10 cellular contexts compared by ENCODE assay signal in the genomic region with DNA sequence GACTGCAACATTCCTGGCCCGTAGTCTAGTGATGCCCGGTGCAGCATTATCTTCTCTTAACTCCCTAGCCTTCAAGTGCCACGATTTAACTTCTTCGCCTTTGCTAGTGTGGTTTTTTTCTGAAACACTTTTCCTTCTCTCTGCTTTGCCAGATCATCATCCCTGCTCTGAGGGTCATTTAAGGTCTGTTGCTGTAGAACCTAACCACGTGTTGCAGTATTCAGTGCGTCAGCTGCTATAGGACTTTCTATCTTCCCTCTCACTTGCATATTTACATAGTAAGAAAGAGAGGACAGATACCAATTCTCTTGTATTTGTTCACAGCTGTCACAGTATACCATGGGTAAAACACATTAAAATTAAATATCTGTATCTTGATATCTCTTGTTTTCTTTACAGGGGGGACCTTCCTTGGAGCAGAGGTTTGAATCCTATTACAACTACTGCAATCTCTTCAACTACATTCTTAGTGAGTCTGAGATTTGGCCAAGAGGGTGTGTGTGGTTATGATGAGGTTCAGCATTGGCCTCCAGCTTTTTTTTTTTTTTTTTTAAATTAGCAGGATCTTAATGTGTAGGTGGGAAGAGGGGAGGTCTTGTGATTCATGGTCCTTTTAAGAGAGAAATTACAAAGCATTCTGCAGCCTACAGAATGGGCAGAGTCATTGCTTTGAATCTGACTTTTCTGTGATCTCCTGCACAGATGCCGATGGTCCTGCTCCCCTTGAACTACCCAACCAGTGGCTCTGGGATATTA. TPM values are rescaled to one million over a fixed set of nuclear protein-coding genes. Genes with fewer than 3 reads are reported as not detected.
A peak's percentile ranks its signal among the peaks of the same experiment; 100 is the strongest.
DNase-seq lines count a peak whose midpoint lies in the region; ATAC-seq, FAIRE-seq and TF ChIP-seq lines count a peak whose summit lies in the region.
"Had no signal": no experiment of that assay in that cellular context is flagged by ENCODE, and none has a peak within 500 bp of the region (broad histone marks: within the 10 kb centered on the region; RNA-seq: fewer than 3 reads in every experiment).

No MANE protein-coding gene starts in this region.

- CTCF ChIA-PET in HepG2 (lab: Yijun Ruan, JAX; ENCODE audit: low intra/inter-chr PET ratio, low total read pairs), result interaction anchor here (1.0 to 2.7 kb wide), 2 partner anchors 45 to 71 kb away, joined by 3 to 23 read pairs; no protein-coding TSS in a partner anchor

- TF ChIP-seq EP300 in HepG2 (IDR thresholded peaks at IDR 0.05; ENCODE audit: low read depth in 2 of 2, low read length in 2 of 2) (no peak), HepG2 (CRISPR knock-in tag; IDR thresholded peaks at IDR 0.05; ENCODE audit: borderline replicate concordance) (no peak), stomach (IDR thresholded peaks at IDR 0.05) (no peak)

- no peak for TF ChIP-seq RAD21 in HepG2 (CRISPR knock-in tag; IDR thresholded peaks at IDR 0.05)

- no peak for TF ChIP-seq POLR2A in HepG2 (IDR thresholded peaks at IDR 0.05; ENCODE audit: insufficient read depth in 1 of 2, low read depth in 2 of 2, low read length in 2 of 2)
- TF ChIP-seq POLR2A in stomach (IDR thresholded peaks at IDR 0.05), result no peak

- BruUV-seq in HepG2 (replicated peaks; lab: Mats Ljungman, UMichigan), result no TSS peak

- H3K79me2 ChIP-seq in HepG2 (ENCODE audit: insufficient read depth, low read length), result peaks cover 8% of the 10 kb centered on the region

- intact Hi-C loops in Right ventricle myocardium inferior (cut with DNase I) (loop anchor here (1.0 kb wide), 1 partner anchor 45 kb away; no protein-coding TSS in a partner anchor), right cardiac atrium (cut with DNase I) (loop anchor here (2.0 to 5.0 kb wide), 2 partner anchors 45 to 46 kb away; no protein-coding TSS in a partner anchor), HepG2 (cut with micrococcal nuclease; ENCODE audit: unreplicated experiment) (loop anchor here (1.0 to 10.0 kb wide), 2 partner anchors 45 to 118 kb away; no protein-coding TSS in a partner anchor), stomach (cut with DNase I; ENCODE audit: low total_unique reads) (loop anchor here (5.0 kb wide), 1 partner anchor 45 kb away; no protein-coding TSS in a partner anchor)

- no peak overlapping the region for H3K4me3 ChIP-seq in right cardiac atrium (ENCODE audit: low read length)
- H3K4me3 ChIP-seq in HepG2 (replicated peaks in 1 of 3; ENCODE audit: insufficient read depth in 1 of 3, low read depth in 2 of 3, low read length in 3 of 3), result no peak overlapping the region
- no peak overlapping the region for H3K4me3 ChIP-seq in stomach

- H3K4me2 ChIP-seq in HepG2 (ENCODE audit: low read depth, low read length), result 0 out of 2 replicates have a peak overlapping the region, but pooled peaks have one; percentile 36

- 64% methylated on average over 7 of the region's 7 CpGs for WGBS in right cardiac atrium
- WGBS in HepG2 (ENCODE audit: low lambda C conversion rate), result 80% methylated on average over 7 of the region's 7 CpGs
- 40 to 66% (median 43%) methylated on average over 7 of the region's 7 CpGs for WGBS in stomach, 5 donors

- no peaks in the 10 kb centered on the region for H3K9me3 ChIP-seq in right cardiac atrium (ENCODE audit: control insufficient read depth, low read length)
- H3K9me3 ChIP-seq in HepG2 (ENCODE audit: low read length), result no peaks in the 10 kb centered on the region
- H3K9me3 ChIP-seq in stomach, result no peaks in the 10 kb centered on the region

- no peaks in the 10 kb centered on the region for H4K20me1 ChIP-seq in HepG2 (ENCODE audit: insufficient read depth, low read length)

- POLR2A ChIA-PET in HepG2 (lab: Yijun Ruan, JAX), result interaction anchor here (0.5 to 3.5 kb wide), 18 partner anchors 11 to 322 kb away, joined by 3 to 53 read pairs (median 5); partner anchors contain the start of genes ANKRD54, EIF3L, GCAT and MICALL1

- H3K27ac ChIP-seq in right cardiac atrium (ENCODE audit: low read length) (no peak overlapping the region), HepG2 (ENCODE audit: extremely low read length, insufficient read depth, low read length) (peak overlapping the region; percentile 88), stomach (peak overlapping the region in 3 of 5 donors; percentile 8 to 45 (median 29))

- FAIRE-seq in HepG2 (lab: Jason Lieb, UNC), result no peak

- DNase-seq in Right ventricle myocardium inferior (ENCODE audit: missing footprints) (no peak), right cardiac atrium (no peak), amniotic epithelial cell (ENCODE audit: low read depth) (peak; percentile 52), HepG2 (ENCODE audit: low spot score) (peak; percentile 20), stomach (no peak), NCI-H1417 (lab: John Stamatoyannopoulos, UW) (no peak), GM03348 (ENCODE audit: low spot score) (no peak), HK-2 (ENCODE audit: unreplicated experiment) (no peak)
- DNase-seq: occipital lobe had no signal

- peaks cover 17 to 68% of the 10 kb centered on the region in 2 experiments for H3K36me3 ChIP-seq in HepG2 (replicated peaks in 1 of 2; ENCODE audit: control insufficient read depth in 1 of 2, insufficient read depth in 2 of 2, low read length in 2 of 2)
- H3K36me3 ChIP-seq in stomach, result peaks cover 61 to 100% (median 99%) of the 10 kb centered on the region in 4 donors

- H3K9ac ChIP-seq in HepG2 (ENCODE audit: insufficient read depth, low read depth, low read length), result no peak overlapping the region; the same call in 1 of the 2 replicates

- H3K4me1 ChIP-seq in right cardiac atrium (ENCODE audit: control insufficient read depth, insufficient read depth, low read length) (no peaks in the 10 kb centered on the region), HepG2 (ENCODE audit: insufficient read depth, low read length) (peaks cover 57% of the 10 kb centered on the region), stomach (peaks cover 24 to 48% (median 37%) of the 10 kb centered on the region in 4 donors)

- no peak for TF ChIP-seq CTCF in HepG2 (CRISPR knock-in tag; IDR thresholded peaks at IDR 0.05)
- no peak for TF ChIP-seq CTCF in stomach (IDR thresholded peaks at IDR 0.05)

- H2AFZ ChIP-seq in HepG2 (ENCODE audit: low read length), result no peak overlapping the region

- ATAC-seq in Right ventricle myocardium inferior, result peak; percentile 38
- ATAC-seq in right cardiac atrium, result no peak
- no peak for ATAC-seq in HepG2

- in situ Hi-C loops in HepG2 (cut with HindIII; ENCODE audit: extremely low pct_ligation_motif_present, low pct_unique_long_range_greater_than_20kb), result loop anchor here (5.0 kb wide), 1 partner anchor 45 kb away; no protein-coding TSS in a partner anchor

- no peaks in the 10 kb centered on the region for H3K27me3 ChIP-seq in right cardiac atrium (ENCODE audit: control insufficient read depth, insufficient read depth)
- no peaks in the 10 kb centered on the region for H3K27me3 ChIP-seq in HepG2 (ENCODE audit: control insufficient read depth in 1 of 2, insufficient read depth in 2 of 2, low read length in 2 of 2)
- H3K27me3 ChIP-seq in stomach, result no peaks in the 10 kb centered on the region

RNA-seq across cellular contexts. Expression of gene EIF3L, which starts 13.5 kb away (rescaled TPM):
- total RNA-seq in Right ventricle myocardium inferior, result 385 TPM
- 100 to 1,000 TPM; 291 to 354 (median 334) TPM for total RNA-seq in right cardiac atrium
- 144 TPM for polyA plus RNA-seq in right cardiac atrium
- 514 and 695 TPM in 2 replicates for total RNA-seq in HepG2 (2016; rRNA removed; fragmentation: Illumina TruSeq; extraction: Trizol)
- 243 and 303 TPM in 2 replicates for total RNA-seq in HepG2 (2016; cell fraction: cytosol; rRNA removed; fragmentation: Illumina TruSeq; extraction: Trizol; ENCODE audit: low read depth)
- 490 and 695 TPM in 2 replicates for total RNA-seq in HepG2 (2016; cell fraction: insoluble cytoplasmic fraction; rRNA removed; fragmentation: Illumina TruSeq; extraction: Trizol)
- total RNA-seq in HepG2 (2016; cell fraction: membrane; rRNA removed; fragmentation: Illumina TruSeq; extraction: Trizol), result 762 and 870 TPM in 2 replicates
- total RNA-seq in HepG2 (2016; cell fraction: nucleus; rRNA removed; fragmentation: Illumina TruSeq; extraction: Trizol), result 260 and 289 TPM in 2 replicates
- 731 and 793 TPM in 2 replicates for polyA plus RNA-seq in HepG2 (2011; rRNA removed)
- polyA plus RNA-seq in HepG2 (2011; cell fraction: cytosol; rRNA removed), result 709 and 837 TPM in 2 replicates
- polyA plus RNA-seq in HepG2 (2011; cell fraction: nucleus; rRNA removed), result 198 TPM in 2 replicates
- 793 and 993 TPM in 2 replicates for polyA plus RNA-seq in HepG2 (2012)
- 256 and 328 TPM in 2 replicates for polyA plus RNA-seq in HepG2 (2016; cell fraction: cytosol; fragmentation: Illumina TruSeq; extraction: Trizol; ENCODE audit: low read depth)
- polyA plus RNA-seq in HepG2 (2016; cell fraction: insoluble cytoplasmic fraction; fragmentation: Illumina TruSeq; extraction: Trizol; ENCODE audit: low read depth), result 558 and 645 TPM in 2 replicates
- polyA plus RNA-seq in HepG2 (2016; cell fraction: membrane; fragmentation: Illumina TruSeq; extraction: Trizol; ENCODE audit: low read depth), result 640 and 832 TPM in 2 replicates
- 328 and 345 TPM in 2 replicates for polyA plus RNA-seq in HepG2 (2016; cell fraction: nucleus; fragmentation: Illumina TruSeq; extraction: Trizol; ENCODE audit: insufficient read depth, low read depth)
- 689 and 781 TPM in 2 replicates for polyA minus RNA-seq in HepG2 (2011; rRNA and poly(A)+ RNA removed; ENCODE audit: low replicate concordance)
- polyA minus RNA-seq in HepG2 (2011; cell fraction: cytosol; rRNA and poly(A)+ RNA removed), result 221 and 268 TPM in 2 replicates
- polyA minus RNA-seq in HepG2 (2011; cell fraction: nucleus; rRNA and poly(A)+ RNA removed), result 133 and 175 TPM in 2 replicates
- 100 to 1,000 TPM; 271 to 452 (median 385) TPM for total RNA-seq in stomach
- polyA plus RNA-seq in stomach, result 100 to 1,000 TPM; 254 to 657 (median 378) TPM

RNA-seq across cellular contexts. Expression of gene ANKRD54, which starts 18.6 kb away (rescaled TPM):
- total RNA-seq in Right ventricle myocardium inferior, result 16.0 TPM
- total RNA-seq in right cardiac atrium, result 10 to 100 TPM; 10.9 to 16.5 (median 14.5) TPM
- 12.1 TPM for polyA plus RNA-seq in right cardiac atrium
- total RNA-seq in HepG2 (2016; rRNA removed; fragmentation: Illumina TruSeq; extraction: Trizol), result 31.9 and 33.6 TPM in 2 replicates
- total RNA-seq in HepG2 (2016; cell fraction: cytosol; rRNA removed; fragmentation: Illumina TruSeq; extraction: Trizol; ENCODE audit: low read depth), result 14.6 and 15.2 TPM in 2 replicates
- total RNA-seq in HepG2 (2016; cell fraction: insoluble cytoplasmic fraction; rRNA removed; fragmentation: Illumina TruSeq; extraction: Trizol), result 27.3 and 32.7 TPM in 2 replicates
- total RNA-seq in HepG2 (2016; cell fraction: membrane; rRNA removed; fragmentation: Illumina TruSeq; extraction: Trizol), result 29.4 and 34.6 TPM in 2 replicates
- total RNA-seq in HepG2 (2016; cell fraction: nucleus; rRNA removed; fragmentation: Illumina TruSeq; extraction: Trizol), result 20.7 and 24.5 TPM in 2 replicates
- polyA plus RNA-seq in HepG2 (2011; rRNA removed), result 28.5 and 33.1 TPM in 2 replicates
- 17.8 and 30.6 TPM in 2 replicates for polyA plus RNA-seq in HepG2 (2011; cell fraction: cytosol; rRNA removed)
- 64.2 and 84.7 TPM in 2 replicates for polyA plus RNA-seq in HepG2 (2011; cell fraction: nucleus; rRNA removed)
- 14.5 and 14.8 TPM in 2 replicates for polyA plus RNA-seq in HepG2 (2012)
- 12.7 and 16.5 TPM in 2 replicates for polyA plus RNA-seq in HepG2 (2016; cell fraction: cytosol; fragmentation: Illumina TruSeq; extraction: Trizol; ENCODE audit: low read depth)
- polyA plus RNA-seq in HepG2 (2016; cell fraction: insoluble cytoplasmic fraction; fragmentation: Illumina TruSeq; extraction: Trizol; ENCODE audit: low read depth), result 32.6 and 37.8 TPM in 2 replicates
- 25.4 and 26.8 TPM in 2 replicates for polyA plus RNA-seq in HepG2 (2016; cell fraction: membrane; fragmentation: Illumina TruSeq; extraction: Trizol; ENCODE audit: low read depth)
- 46.2 and 51.6 TPM in 2 replicates for polyA plus RNA-seq in HepG2 (2016; cell fraction: nucleus; fragmentation: Illumina TruSeq; extraction: Trizol; ENCODE audit: insufficient read depth, low read depth)
- 44.8 and 54.2 TPM in 2 replicates for polyA minus RNA-seq in HepG2 (2011; rRNA and poly(A)+ RNA removed; ENCODE audit: low replicate concordance)
- 12.0 and 15.7 TPM in 2 replicates for polyA minus RNA-seq in HepG2 (2011; cell fraction: cytosol; rRNA and poly(A)+ RNA removed)
- 13.5 and 14.0 TPM in 2 replicates for polyA minus RNA-seq in HepG2 (2011; cell fraction: nucleus; rRNA and poly(A)+ RNA removed)
- total RNA-seq in stomach, result 100 to 1,000 TPM in 1 of 5 donors, 10 to 100 TPM in 3, 1 to 10 TPM in 1; 6.8 to 210 (median 18.3) TPM
- polyA plus RNA-seq in stomach, result 10 to 100 TPM; 12.5 to 19.0 (median 14.8) TPM

RNA-seq across cellular contexts. Expression of gene GALR3, which starts 39.6 kb away (rescaled TPM):
- total RNA-seq in Right ventricle myocardium inferior, result not detected
- total RNA-seq in right cardiac atrium, result not detected
- not detected for polyA plus RNA-seq in right cardiac atrium
- total RNA-seq in HepG2 (2016; rRNA removed; fragmentation: Illumina TruSeq; extraction: Trizol), result not detected in 2 replicates
- not detected in 2 replicates for total RNA-seq in HepG2 (2016; cell fraction: cytosol; rRNA removed; fragmentation: Illumina TruSeq; extraction: Trizol; ENCODE audit: low read depth)
- 0.15 TPM in 1 of 2 replicates, not detected in the other for total RNA-seq in HepG2 (2016; cell fraction: insoluble cytoplasmic fraction; rRNA removed; fragmentation: Illumina TruSeq; extraction: Trizol)
- not detected in 2 replicates for total RNA-seq in HepG2 (2016; cell fraction: membrane; rRNA removed; fragmentation: Illumina TruSeq; extraction: Trizol)
- total RNA-seq in HepG2 (2016; cell fraction: nucleus; rRNA removed; fragmentation: Illumina TruSeq; extraction: Trizol), result not detected in 2 replicates
- polyA plus RNA-seq in HepG2 (2011; rRNA removed), result 0.05 and 0.13 TPM in 2 replicates
- polyA plus RNA-seq in HepG2 (2011; cell fraction: cytosol; rRNA removed), result 0.06 and 0.12 TPM in 2 replicates
- 1.1 and 1.7 TPM in 2 replicates for polyA plus RNA-seq in HepG2 (2011; cell fraction: nucleus; rRNA removed)
- polyA plus RNA-seq in HepG2 (2012), result not detected in 2 replicates
- 0.11 TPM in 1 of 2 replicates, not detected in the other for polyA plus RNA-seq in HepG2 (2016; cell fraction: cytosol; fragmentation: Illumina TruSeq; extraction: Trizol; ENCODE audit: low read depth)
- not detected in 2 replicates for polyA plus RNA-seq in HepG2 (2016; cell fraction: insoluble cytoplasmic fraction; fragmentation: Illumina TruSeq; extraction: Trizol; ENCODE audit: low read depth)
- not detected in 2 replicates for polyA plus RNA-seq in HepG2 (2016; cell fraction: membrane; fragmentation: Illumina TruSeq; extraction: Trizol; ENCODE audit: low read depth)
- polyA plus RNA-seq in HepG2 (2016; cell fraction: nucleus; fragmentation: Illumina TruSeq; extraction: Trizol; ENCODE audit: insufficient read depth, low read depth), result not detected in 2 replicates
- 1.8 TPM in 1 of 2 replicates, not detected in the other for polyA minus RNA-seq in HepG2 (2011; rRNA and poly(A)+ RNA removed; ENCODE audit: low replicate concordance)
- polyA minus RNA-seq in HepG2 (2011; cell fraction: cytosol; rRNA and poly(A)+ RNA removed), result not detected in 2 replicates
- polyA minus RNA-seq in HepG2 (2011; cell fraction: nucleus; rRNA and poly(A)+ RNA removed), result 0.77 TPM in 1 of 2 replicates, not detected in the other
- not detected for total RNA-seq in stomach
- polyA plus RNA-seq in stomach, result not detected
- total RNA-seq: activated naive CD8-positive, alpha-beta T cell treated with anti-CD3 and anti-CD28 coated beads, Interleukin-2, amount 10 ng/mL, durations not matched to agents 7 days and 5 days; occipital lobe had no signal

RNA-seq across cellular contexts. Expression of gene MICALL1, which starts 43.3 kb away (rescaled TPM):
- total RNA-seq in Right ventricle myocardium inferior (19.4 TPM), right cardiac atrium (10 to 100 TPM; 11.5 to 17.0 (median 14.2) TPM), HepG2 (2016; rRNA removed; fragmentation: Illumina TruSeq; extraction: Trizol) (10.2 and 10.6 TPM in 2 replicates), stomach (100 to 1,000 TPM in 3 of 5 donors, 10 to 100 TPM in 2; 31.4 to 155 (median 112) TPM)
- polyA plus RNA-seq in right cardiac atrium (9.8 TPM), HepG2 (2011; rRNA removed) (7.6 and 10.2 TPM in 2 replicates), stomach (10 to 100 TPM; 17.7 to 55.1 (median 35.6) TPM)
- 3.4 and 3.8 TPM in 2 replicates for total RNA-seq in HepG2 (2016; cell fraction: cytosol; rRNA removed; fragmentation: Illumina TruSeq; extraction: Trizol; ENCODE audit: low read depth)
- 9.0 and 10.7 TPM in 2 replicates for total RNA-seq in HepG2 (2016; cell fraction: insoluble cytoplasmic fraction; rRNA removed; fragmentation: Illumina TruSeq; extraction: Trizol)
- total RNA-seq in HepG2 (2016; cell fraction: membrane; rRNA removed; fragmentation: Illumina TruSeq; extraction: Trizol), result 13.1 and 14.5 TPM in 2 replicates
- total RNA-seq in HepG2 (2016; cell fraction: nucleus; rRNA removed; fragmentation: Illumina TruSeq; extraction: Trizol), result 7.8 and 8.7 TPM in 2 replicates
- 6.7 and 7.5 TPM in 2 replicates for polyA plus RNA-seq in HepG2 (2011; cell fraction: cytosol; rRNA removed)
- polyA plus RNA-seq in HepG2 (2011; cell fraction: nucleus; rRNA removed), result 20.3 and 21.4 TPM in 2 replicates
- 6.6 and 10.9 TPM in 2 replicates for polyA plus RNA-seq in HepG2 (2012)
- 4.2 and 4.5 TPM in 2 replicates for polyA plus RNA-seq in HepG2 (2016; cell fraction: cytosol; fragmentation: Illumina TruSeq; extraction: Trizol; ENCODE audit: low read depth)
- polyA plus RNA-seq in HepG2 (2016; cell fraction: insoluble cytoplasmic fraction; fragmentation: Illumina TruSeq; extraction: Trizol; ENCODE audit: low read depth), result 11.5 and 15.1 TPM in 2 replicates
- 12.2 and 15.3 TPM in 2 replicates for polyA plus RNA-seq in HepG2 (2016; cell fraction: membrane; fragmentation: Illumina TruSeq; extraction: Trizol; ENCODE audit: low read depth)
- 14.0 and 21.3 TPM in 2 replicates for polyA plus RNA-seq in HepG2 (2016; cell fraction: nucleus; fragmentation: Illumina TruSeq; extraction: Trizol; ENCODE audit: insufficient read depth, low read depth)
- polyA minus RNA-seq in HepG2 (2011; rRNA and poly(A)+ RNA removed; ENCODE audit: low replicate concordance), result 20.1 and 35.6 TPM in 2 replicates
- 11.8 and 17.0 TPM in 2 replicates for polyA minus RNA-seq in HepG2 (2011; cell fraction: cytosol; rRNA and poly(A)+ RNA removed)
- polyA minus RNA-seq in HepG2 (2011; cell fraction: nucleus; rRNA and poly(A)+ RNA removed), result 8.9 and 10.7 TPM in 2 replicates

RNA-seq across cellular contexts. Expression of gene GCAT, which starts 55.0 kb away (rescaled TPM):
- total RNA-seq in Right ventricle myocardium inferior (44.1 TPM), right cardiac atrium (10 to 100 TPM; 10.3 to 20.2 (median 15.3) TPM), HepG2 (2016; rRNA removed; fragmentation: Illumina TruSeq; extraction: Trizol) (50.3 and 56.8 TPM in 2 replicates), stomach (100 to 1,000 TPM in 2 of 5 donors, 10 to 100 TPM in 1, under 1 TPM in 1, not detected in 1; 0.45 to 158 (median 60.4) TPM)
- polyA plus RNA-seq in right cardiac atrium (19.5 TPM), HepG2 (2011; rRNA removed) (24.6 and 28.0 TPM in 2 replicates), stomach (10 to 100 TPM; 18.2 to 27.2 (median 23.4) TPM)
- total RNA-seq in HepG2 (2016; cell fraction: cytosol; rRNA removed; fragmentation: Illumina TruSeq; extraction: Trizol; ENCODE audit: low read depth), result 23.1 and 31.8 TPM in 2 replicates
- total RNA-seq in HepG2 (2016; cell fraction: insoluble cytoplasmic fraction; rRNA removed; fragmentation: Illumina TruSeq; extraction: Trizol), result 52.6 and 58.0 TPM in 2 replicates
- total RNA-seq in HepG2 (2016; cell fraction: membrane; rRNA removed; fragmentation: Illumina TruSeq; extraction: Trizol), result 32.9 and 38.6 TPM in 2 replicates
- total RNA-seq in HepG2 (2016; cell fraction: nucleus; rRNA removed; fragmentation: Illumina TruSeq; extraction: Trizol), result 22.7 and 25.7 TPM in 2 replicates
- 15.8 and 37.3 TPM in 2 replicates for polyA plus RNA-seq in HepG2 (2011; cell fraction: cytosol; rRNA removed)
- 35.2 and 54.6 TPM in 2 replicates for polyA plus RNA-seq in HepG2 (2011; cell fraction: nucleus; rRNA removed)
- polyA plus RNA-seq in HepG2 (2012), result 10.3 and 20.4 TPM in 2 replicates
- 22.8 and 31.3 TPM in 2 replicates for polyA plus RNA-seq in HepG2 (2016; cell fraction: cytosol; fragmentation: Illumina TruSeq; extraction: Trizol; ENCODE audit: low read depth)
- 55.4 and 57.3 TPM in 2 replicates for polyA plus RNA-seq in HepG2 (2016; cell fraction: insoluble cytoplasmic fraction; fragmentation: Illumina TruSeq; extraction: Trizol; ENCODE audit: low read depth)
- 28.0 and 32.8 TPM in 2 replicates for polyA plus RNA-seq in HepG2 (2016; cell fraction: membrane; fragmentation: Illumina TruSeq; extraction: Trizol; ENCODE audit: low read depth)
- polyA plus RNA-seq in HepG2 (2016; cell fraction: nucleus; fragmentation: Illumina TruSeq; extraction: Trizol; ENCODE audit: insufficient read depth, low read depth), result 37.4 and 40.9 TPM in 2 replicates
- 8.3 and 44.9 TPM in 2 replicates for polyA minus RNA-seq in HepG2 (2011; rRNA and poly(A)+ RNA removed; ENCODE audit: low replicate concordance)
- polyA minus RNA-seq in HepG2 (2011; cell fraction: cytosol; rRNA and poly(A)+ RNA removed), result 21.9 and 27.6 TPM in 2 replicates
- 18.2 TPM in 2 replicates for polyA minus RNA-seq in HepG2 (2011; cell fraction: nucleus; rRNA and poly(A)+ RNA removed)

Comparison
In these comparisons a context has a peak if more than half of its experiments do, and no peak if none do; other contexts are left out.
1. DNase-seq: peak in amniotic epithelial cell (single experiment) and HepG2 (single experiment); none in Right ventricle myocardium inferior (single experiment), right cardiac atrium (0 of 3), stomach (single experiment), NCI-H1417 (0 of 3), GM03348 (single experiment) and HK-2 (single experiment).